23 cellular contexts compared by ENCODE assay signal in the genomic region with DNA sequence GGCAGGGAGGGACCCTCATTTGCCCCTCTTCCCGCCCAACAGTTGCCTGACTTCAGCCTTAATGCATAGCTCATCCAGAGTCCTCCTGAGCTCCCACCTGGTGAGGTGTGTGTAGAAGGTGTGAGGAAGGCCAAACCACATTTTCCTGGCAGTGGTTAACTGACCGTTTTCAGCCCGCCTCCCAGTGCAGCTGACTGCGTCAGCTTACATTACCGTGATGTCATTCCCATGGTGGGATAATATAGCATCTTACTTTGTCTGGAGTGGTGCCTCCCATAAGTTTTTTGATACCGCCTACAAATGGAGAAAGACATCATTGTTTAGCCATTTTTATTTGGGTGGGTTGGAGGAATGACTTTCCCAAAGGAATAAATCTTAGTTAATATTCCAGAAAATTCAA.
DNase-seq lines count a peak whose midpoint lies in the region; ATAC-seq and TF ChIP-seq lines count a peak whose summit lies in the region.
"Had no signal": no experiment of that assay in that cellular context is flagged by ENCODE, and none has a peak within 500 bp of the region (broad histone marks: within the 10 kb centered on the region; RNA-seq: fewer than 3 reads in every experiment).

No MANE protein-coding gene starts in this region.

- H3K4me1 ChIP-seq in left ventricle myocardium inferior (peaks cover 92% of the 10 kb centered on the region), thoracic aorta (ENCODE audit: control insufficient read depth in 1 of 2, low read depth in 2 of 2) (peaks cover 13 to 23% of the 10 kb centered on the region in 2 donors)

- peak overlapping the region; percentile 40 for H3K9ac ChIP-seq in SU-DHL-6 (ENCODE audit: low read length)

- DNase-seq in left ventricle myocardium inferior (no peak), Right ventricle myocardium superior (no peak), memory B cell (ENCODE audit: low spot score in 2 of 2) (no peak), thoracic aorta (ENCODE audit: low spot score) (no peak)
- no peak for DNase-seq in CD4-positive, alpha-beta T cell
- no peak for DNase-seq in stimulated activated CD4-positive, alpha-beta T cell treated with anti-CD3 and anti-CD28 coated beads, Interleukin-1b, Interleukin-23, amount 100 ng/mL, for 48 hours
- DNase-seq: ACHN; C1 segment of cervical spinal cord; H7; NCI-H1092 treated with DMSO at 0.1 percent for 48 hours; NCI-H1436 treated with DMSO at 0.1 percent for 48 hours; NCI-H2029; NCI-H226; NCI-H510A treated with DMSO at 0.1 percent for 48 hours; NCI-H774; NK-92 treated with Interleukin-12 subunit alpha and Interleukin-12 subunit beta, amount 100 ng/mL, for 24 hours; SHP77; SW 1271 had no signal

- H3K9me3 ChIP-seq in left ventricle myocardium inferior (replicated peaks), result no peaks in the 10 kb centered on the region
- H3K9me3 ChIP-seq in SU-DHL-6 (ENCODE audit: insufficient read depth, low read length), result no peaks in the 10 kb centered on the region
- H3K9me3 ChIP-seq in thoracic aorta, result no peaks in the 10 kb centered on the region
- no peaks in the 10 kb centered on the region for H3K9me3 ChIP-seq in CD4-positive, alpha-beta T cell (ENCODE audit: control insufficient read depth, low read length)

- peaks cover 33% of the 10 kb centered on the region for H3F3A ChIP-seq in SU-DHL-6 (ENCODE audit: insufficient read depth)

- H4K20me1 ChIP-seq in SU-DHL-6 (ENCODE audit: low read depth, low read length), result peaks cover 14% of the 10 kb centered on the region

- ATAC-seq in Right ventricle myocardium superior (ENCODE audit: poor library complexity), result no peak
- no peak for ATAC-seq in memory B cell (ENCODE audit: low read depth)
- peak; percentile 7 for ATAC-seq in thoracic aorta (ENCODE audit: insufficient number of reproducible peaks, low FRiP score, low read depth)
- no peak for ATAC-seq in CD4-positive, alpha-beta T cell (ENCODE audit: poor library complexity)
- ATAC-seq in GM19463 (IDR thresholded peaks at IDR 0.05; ENCODE audit: unreplicated experiment), result no peak
- ATAC-seq: HepG2, K562 had no signal

- intact Hi-C loops in left ventricle myocardium inferior (cut with micrococcal nuclease) (loop anchor here (10.0 kb wide), 1 partner anchor 151 kb away; no protein-coding TSS in a partner anchor), Right ventricle myocardium superior (cut with DNase I) (loop anchor here (5.0 kb wide), 1 partner anchor 96 kb away; no protein-coding TSS in a partner anchor)
- intact Hi-C loops in CD4-positive, alpha-beta T cell (cut with DNase I, micrococcal nuclease), result loop anchor here (5.0 to 10.0 kb wide), 3 partner anchors 96 to 481 kb away; no protein-coding TSS in a partner anchor

- H3K36me3 ChIP-seq in left ventricle myocardium inferior (peaks cover 4% of the 10 kb centered on the region), SU-DHL-6 (ENCODE audit: low read length) (peaks cover 20% of the 10 kb centered on the region), thoracic aorta (no peaks in the 10 kb centered on the region)

- peaks cover 57% of the 10 kb centered on the region for H3K4me1 Mint-ChIP-seq in memory B cell
- H3K4me1 Mint-ChIP-seq in CD4-positive, alpha-beta T cell (ENCODE audit: low read depth), result peaks cover 9% of the 10 kb centered on the region

- POLR2A ChIA-PET in CD4-positive, alpha-beta T cell (lab: Charles Lee), result no interaction called here

- H3K27ac Mint-ChIP-seq in memory B cell, result peak overlapping the region; percentile 80
- H3K27ac Mint-ChIP-seq in CD4-positive, alpha-beta T cell, result no peak overlapping the region

- no peak overlapping the region for H3K4me3 Mint-ChIP-seq in memory B cell
- H3K4me3 Mint-ChIP-seq in CD4-positive, alpha-beta T cell, result no peak overlapping the region

- H3K36me3 Mint-ChIP-seq in memory B cell, result peaks cover 21% of the 10 kb centered on the region
- no peaks in the 10 kb centered on the region for H3K36me3 Mint-ChIP-seq in CD4-positive, alpha-beta T cell (ENCODE audit: low read depth)

- H3K4me2 ChIP-seq in SU-DHL-6 (ENCODE audit: low read depth, low read length, poor library complexity, severe bottlenecking), result peak overlapping the region; percentile 50

- H3K4me3 ChIP-seq in left ventricle myocardium inferior, result no peak overlapping the region
- H3K4me3 ChIP-seq in SU-DHL-6 (ENCODE audit: insufficient read depth, low read length, poor library complexity, severe bottlenecking), result peak overlapping the region; percentile 24
- H3K4me3 ChIP-seq in thoracic aorta, result no peak overlapping the region
- H3K4me3 ChIP-seq: K562 had no signal

- H3K9me3 Mint-ChIP-seq in memory B cell, result no peaks in the 10 kb centered on the region
- no peaks in the 10 kb centered on the region for H3K9me3 Mint-ChIP-seq in CD4-positive, alpha-beta T cell

- no peaks in the 10 kb centered on the region for H3K27me3 Mint-ChIP-seq in memory B cell
- peaks cover 4% of the 10 kb centered on the region for H3K27me3 Mint-ChIP-seq in CD4-positive, alpha-beta T cell

- TF ChIP-seq CTCF in left ventricle myocardium inferior (IDR thresholded peaks at IDR 0.05; ENCODE audit: borderline replicate concordance) (no peak), SU-DHL-6 (IDR thresholded peaks at IDR 0.05; ENCODE audit: insufficient read depth, low read length, poor library complexity, severe bottlenecking) (no peak), thoracic aorta (IDR thresholded peaks at IDR 0.05) (no peak)
- TF ChIP-seq CTCF in CD4-positive, alpha-beta T cell (IDR thresholded peaks at IDR 0.05), result no peak

- H3K27ac ChIP-seq in left ventricle myocardium inferior (replicated peaks), result peak overlapping the region; percentile 47
- H3K27ac ChIP-seq in SU-DHL-6 (ENCODE audit: low read depth, low read length), result peak overlapping the region; percentile 71
- no peak overlapping the region for H3K27ac ChIP-seq in thoracic aorta
- no peak overlapping the region for H3K27ac ChIP-seq in CD4-positive, alpha-beta T cell (ENCODE audit: low read depth, low read length)
- H3K27ac ChIP-seq: 22Rv1 had no signal

- CTCF ChIA-PET in CD4-positive, alpha-beta T cell (lab: Charles Lee), result interaction anchor here (0.9 kb wide), 1 partner anchor 153 kb away, joined by 3 read pairs; no protein-coding TSS in a partner anchor

- H3K27me3 ChIP-seq in left ventricle myocardium inferior (ENCODE audit: low read depth) (no peaks in the 10 kb centered on the region), SU-DHL-6 (ENCODE audit: low read length) (no peaks in the 10 kb centered on the region), thoracic aorta (replicated peaks; ENCODE audit: insufficient read depth) (no peaks in the 10 kb centered on the region)
- no peaks in the 10 kb centered on the region for H3K27me3 ChIP-seq in CD4-positive, alpha-beta T cell (ENCODE audit: control insufficient read depth, insufficient read depth, low read length)

- H2AFZ ChIP-seq in SU-DHL-6 (ENCODE audit: low read depth, low read length, severe bottlenecking), result no peak overlapping the region

- peaks cover 99% of the 10 kb centered on the region for H3K79me2 ChIP-seq in SU-DHL-6 (ENCODE audit: insufficient read depth, low read length)

- H3K9me2 ChIP-seq in SU-DHL-6 (replicated peaks; ENCODE audit: insufficient read depth, low read length), result no peaks in the 10 kb centered on the region

Comparison
In these comparisons a context has a peak if more than half of its experiments do, and no peak if none do; other contexts are left out.
1. H3K27ac ChIP-seq: peak in left ventricle myocardium inferior (single experiment) and SU-DHL-6 (single experiment); none in thoracic aorta (0 of 2) and CD4-positive, alpha-beta T cell (single experiment).